In the genomic region with DNA sequence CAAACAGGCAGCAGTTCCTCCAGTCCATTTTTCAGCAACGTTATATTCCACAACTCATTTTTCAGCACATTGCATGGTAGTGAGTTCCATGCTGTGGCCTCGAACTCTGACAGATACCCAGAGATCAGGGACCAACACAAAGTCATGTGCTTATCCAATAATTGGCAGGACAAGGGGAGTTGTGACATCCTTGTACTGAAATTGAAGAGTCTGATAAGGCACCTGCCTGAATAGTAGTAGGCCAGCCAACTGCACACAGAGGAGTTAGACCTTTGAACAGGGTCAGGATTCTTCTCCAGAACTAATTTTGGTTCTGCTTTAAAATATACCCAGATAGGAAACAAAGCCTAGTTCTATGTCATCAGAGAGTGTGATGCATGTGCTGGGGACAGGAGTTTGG, we compare ENCODE assay signal across 14 cellular contexts.
"Had no signal": no experiment of that assay in that cellular context is flagged by ENCODE, and none has a peak within 500 bp of the region (broad histone marks: within the 10 kb centered on the region; RNA-seq: fewer than 3 reads in every experiment).

No MANE protein-coding gene starts in this region.

- H3K4me3 ChIP-seq: psoas muscle, upper lobe of right lung had no signal

- H3K9me3 ChIP-seq: psoas muscle, upper lobe of right lung had no signal

- ATAC-seq: naive thymus-derived CD4-positive, alpha-beta T cell; psoas muscle; SK-N-SH treated with all-trans-retinoic acid at 6 μM for 48 hours; upper lobe of right lung had no signal

- H3K27ac Mint-ChIP-seq: activated T-helper 1 cell treated with anti-CD3 and anti-CD28 coated beads, Interleukin-12 subunit alpha, Interleukin-12 subunit beta, Interleukin-2, Interleukin-4 antibody, amounts not matched to agents 30 ng/mL and 10 ng/mL and 1 ng/mL, durations not matched to agents 14 hours and 24 hours and 36 hours; T-helper 1 cell treated with Interleukin-12 subunit alpha and Interleukin-12 subunit beta and Interleukin-4 antibody, amounts not matched to agents 30 μg/mL and 1 μg/mL, for 36 hours had no signal

- H3K27me3 ChIP-seq: upper lobe of right lung had no signal

- H3K27ac ChIP-seq: psoas muscle, upper lobe of right lung had no signal

- H3K9me3 Mint-ChIP-seq: activated T-helper 1 cell treated with anti-CD3 and anti-CD28 coated beads, Interleukin-12 subunit alpha, Interleukin-12 subunit beta, Interleukin-2, Interleukin-4 antibody, amounts not matched to agents 30 ng/mL and 10 ng/mL and 1 ng/mL, durations not matched to agents 14 hours and 24 hours and 36 hours; central memory CD8-positive, alpha-beta T cell; naive thymus-derived CD4-positive, alpha-beta T cell; T-helper 1 cell treated with Interleukin-12 subunit alpha and Interleukin-12 subunit beta and Interleukin-4 antibody, amounts not matched to agents 30 μg/mL and 1 μg/mL, for 36 hours had no signal

- H3K4me1 ChIP-seq: psoas muscle, upper lobe of right lung had no signal

- DNase-seq: activated CD4-positive, alpha-beta T cell treated with anti-CD3 and anti-CD28 coated beads for 4 hours; activated naive CD4-positive, alpha-beta T cell treated with Interleukin-2 at 50 U/mL for 16 hours; effector memory CD4-positive, alpha-beta T cell; midbrain; naive thymus-derived CD4-positive, alpha-beta T cell; nucleus accumbens; psoas muscle; stimulated activated CD4-positive, alpha-beta T cell treated with anti-CD3 and anti-CD28 coated beads, Interleukin-2, amount 100 ng/mL, for 48 hours; stimulated activated naive CD4-positive, alpha-beta T cell treated with Interleukin-2 at 50 U/mL for 16 hours; upper lobe of right lung had no signal

- H3K4me1 Mint-ChIP-seq: central memory CD8-positive, alpha-beta T cell had no signal

- H3K27me3 Mint-ChIP-seq: central memory CD8-positive, alpha-beta T cell; naive thymus-derived CD4-positive, alpha-beta T cell had no signal

- H3K4me3 Mint-ChIP-seq: activated T-helper 1 cell treated with anti-CD3 and anti-CD28 coated beads, Interleukin-12 subunit alpha, Interleukin-12 subunit beta, Interleukin-2, Interleukin-4 antibody, amounts not matched to agents 30 ng/mL and 10 ng/mL and 1 ng/mL, durations not matched to agents 14 hours and 24 hours and 36 hours; central memory CD8-positive, alpha-beta T cell; naive thymus-derived CD4-positive, alpha-beta T cell; T-helper 1 cell treated with Interleukin-12 subunit alpha and Interleukin-12 subunit beta and Interleukin-4 antibody, amounts not matched to agents 30 μg/mL and 1 μg/mL, for 36 hours had no signal
